ENCODE assay signal across 1 cellular context in genomic region chr17:6853764-6854442, GRCh38.
A peak's percentile ranks its signal among the peaks of the same experiment; 100 is the strongest.
TF ChIP-seq lines count a peak whose summit lies in the region.

No MANE protein-coding gene starts in this region.

TF ChIP-seq in HepG2, 621 proteins besides CTCF, POLR2A, EP300 and RAD21 (continued from another document):
- TF ChIP-seq ZBTB10 (CRISPR knock-in tag; IDR thresholded peaks at IDR 0.05; ENCODE audit: borderline replicate concordance): peak; percentile 74; the same call in 1 of the 2 replicates
- TF ChIP-seq ZNF672 (CRISPR knock-in tag; IDR thresholded peaks at IDR 0.05): no peak
- TF ChIP-seq HMGXB4 (CRISPR knock-in tag; IDR thresholded peaks at IDR 0.05; ENCODE audit: borderline replicate concordance in 1 of 2, low read depth in 1 of 2): peak in 1 of 2 experiments; percentile 88; a peak in 3 of 4 replicates
- peak; percentile 86; the same call in 1 of the 2 replicates for TF ChIP-seq NFE2 (CRISPR knock-in tag; IDR thresholded peaks at IDR 0.05)
- peak; percentile 73 for TF ChIP-seq POLR2G (IDR thresholded peaks at IDR 0.05; ENCODE audit: low read depth, low read length)
- peak; percentile 42; the same call in 1 of the 2 replicates for TF ChIP-seq ZBTB7A (CRISPR knock-in tag; IDR thresholded peaks at IDR 0.05)
- no peak for TF ChIP-seq ZNF629 (CRISPR knock-in tag; conservative IDR thresholded peaks at IDR 0.05)
- TF ChIP-seq KMT2B (CRISPR knock-in tag; IDR thresholded peaks at IDR 0.05): peak; percentile 51; the same call in 1 of the 2 replicates
- 0 out of 2 replicates have a peak, but pooled peaks have one; percentile 48 for TF ChIP-seq SNAPC4 (CRISPR knock-in tag; IDR thresholded peaks at IDR 0.05)
- TF ChIP-seq IKZF5 (CRISPR knock-in tag; IDR thresholded peaks at IDR 0.05): peak; percentile 36; the same call in 1 of the 2 replicates
- TF ChIP-seq HOXA3 (CRISPR knock-in tag; IDR thresholded peaks at IDR 0.05): peak; percentile 68; the same call in 1 of the 2 replicates
- TF ChIP-seq ZSCAN31 (CRISPR knock-in tag; IDR thresholded peaks at IDR 0.05; ENCODE audit: low read depth): peak; percentile 65; the same call in 1 of the 2 replicates
- TF ChIP-seq POGZ (CRISPR knock-in tag; IDR thresholded peaks at IDR 0.05): peak; percentile 62
- TF ChIP-seq FOXJ3 (CRISPR knock-in tag; IDR thresholded peaks at IDR 0.05; ENCODE audit: borderline replicate concordance): 0 out of 2 replicates have a peak, but pooled peaks have one; percentile 11
- TF ChIP-seq HNF1B (CRISPR knock-in tag; IDR thresholded peaks at IDR 0.05): no peak
- 0 out of 2 replicates have a peak, but pooled peaks have one; percentile 17 for TF ChIP-seq TFAP4 (IDR thresholded peaks at IDR 0.05; ENCODE audit: borderline replicate concordance, low read depth)
- no peak for TF ChIP-seq JUN (CRISPR knock-in tag; IDR thresholded peaks at IDR 0.05)
- 0 out of 2 replicates have a peak, but pooled peaks have one; percentile 50 for TF ChIP-seq ZNF274 (CRISPR knock-in tag; IDR thresholded peaks at IDR 0.05)
- no peak for TF ChIP-seq MXD4 (CRISPR knock-in tag; IDR thresholded peaks at IDR 0.05)
- TF ChIP-seq ZNF44 (CRISPR knock-in tag; IDR thresholded peaks at IDR 0.05): 0 out of 2 replicates have a peak, but pooled peaks have one; percentile 28
- peak; percentile 89 for TF ChIP-seq PHF20 (CRISPR knock-in tag; IDR thresholded peaks at IDR 0.05)
- TF ChIP-seq ISL2 (CRISPR knock-in tag; IDR thresholded peaks at IDR 0.05): no peak
- TF ChIP-seq MIER3 (CRISPR knock-in tag; IDR thresholded peaks at IDR 0.05; ENCODE audit: borderline replicate concordance): no peak; the same call in 1 of the 2 replicates
- 0 out of 2 replicates have a peak, but pooled peaks have one; percentile 37 for TF ChIP-seq KDM4B (CRISPR knock-in tag; IDR thresholded peaks at IDR 0.05)
- peak; percentile 97 for TF ChIP-seq ELF1 (CRISPR knock-in tag; IDR thresholded peaks at IDR 0.05)
- peak; percentile 45; the same call in 1 of the 2 replicates for TF ChIP-seq YEATS2 (CRISPR knock-in tag; IDR thresholded peaks at IDR 0.05; ENCODE audit: borderline replicate concordance)
